In the genomic region with DNA sequence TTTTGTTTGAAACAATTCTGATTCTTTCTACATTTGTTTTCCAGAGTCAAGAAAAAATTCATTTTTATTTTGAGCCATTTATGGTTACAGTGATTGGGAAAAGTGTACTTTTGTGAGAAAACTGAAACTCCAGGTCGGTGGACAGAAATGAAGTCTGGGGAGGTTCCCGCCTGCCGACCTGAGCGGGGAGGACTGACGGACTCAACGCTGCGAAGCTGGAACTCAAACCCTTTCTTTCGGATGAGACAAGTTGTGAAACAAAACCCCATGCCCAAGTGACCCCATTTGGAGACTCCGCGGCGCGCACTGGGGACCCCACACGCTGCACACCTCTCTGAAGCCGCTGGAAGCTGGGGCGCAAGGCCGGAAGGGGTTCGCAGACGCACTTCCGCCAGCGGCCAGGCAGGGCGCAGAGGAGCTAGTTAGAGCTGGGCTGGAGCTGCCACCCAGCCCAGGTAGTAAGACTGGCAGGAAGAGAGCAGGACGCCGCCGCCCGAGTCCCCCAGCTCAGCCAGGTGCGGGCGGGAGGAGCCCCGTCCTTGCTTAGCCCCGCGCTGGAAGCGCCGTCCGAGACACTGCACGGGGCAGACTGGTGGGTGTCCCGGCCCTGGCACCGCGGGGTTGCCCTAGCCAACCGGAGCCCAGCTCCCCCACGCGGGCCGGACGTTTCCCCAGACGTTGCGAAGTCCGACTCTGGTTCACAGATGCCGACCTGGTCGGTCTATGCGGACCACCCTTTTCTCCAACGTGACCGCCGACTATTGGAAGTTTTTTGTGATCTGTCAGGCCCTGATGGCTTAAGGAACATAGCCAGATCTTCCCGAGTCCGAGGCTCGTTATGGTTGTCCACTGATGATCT, we compare ENCODE assay signal across 8 cellular contexts. TPM values are rescaled to one million over a fixed set of nuclear protein-coding genes. Genes with fewer than 3 reads are reported as not detected.
A peak's percentile ranks its signal among the peaks of the same experiment; 100 is the strongest.
DNase-seq lines count a peak whose midpoint lies in the region; ATAC-seq and TF ChIP-seq lines count a peak whose summit lies in the region.

No MANE protein-coding gene starts in this region.

- peak; percentile 55 for TF ChIP-seq CTCF in natural killer cell (IDR thresholded peaks at IDR 0.05)

- H3K9me3 Mint-ChIP-seq in activated T-helper 1 cell treated with anti-CD3 and anti-CD28 coated beads, Interleukin-12 subunit alpha, Interleukin-12 subunit beta, Interleukin-2, Interleukin-4 antibody, amounts not matched to agents 30 ng/mL and 10 ng/mL and 1 ng/mL, durations not matched to agents 14 hours and 24 hours and 36 hours = peaks cover 4% of the 10 kb centered on the region
- no peaks in the 10 kb centered on the region for H3K9me3 Mint-ChIP-seq in natural killer cell
- H3K9me3 Mint-ChIP-seq in stimulated activated naive B cell treated with anti-CD40 and anti-IgM and Interleukin-4, amounts not matched to agents 10 μg/mL and 1 μg/mL and 100 μg/mL, for 72 hours = peaks cover 0 to 3% of the 10 kb centered on the region in 2 donors

- peak overlapping the region; percentile 61 for H3K4me3 ChIP-seq in Jurkat, Clone E6-1 (ENCODE audit: low read length)

- ATAC-seq in GM21529 (IDR thresholded peaks at IDR 0.05; ENCODE audit: unreplicated experiment) (peak; percentile 99), natural killer cell (peak; percentile 99)
- peak; percentile 99 for ATAC-seq in stimulated activated naive B cell treated with anti-CD40 and anti-IgM and Interleukin-4, amounts not matched to agents 10 μg/mL and 1 μg/mL and 100 μg/mL, for 72 hours (replicated peaks)

- peaks cover 18% of the 10 kb centered on the region for H3K27me3 Mint-ChIP-seq in activated T-helper 1 cell treated with anti-CD3 and anti-CD28 coated beads, Interleukin-12 subunit alpha, Interleukin-12 subunit beta, Interleukin-2, Interleukin-4 antibody, amounts not matched to agents 30 ng/mL and 10 ng/mL and 1 ng/mL, durations not matched to agents 14 hours and 24 hours and 36 hours (ENCODE audit: insufficient read depth)
- peaks cover 22 to 30% of the 10 kb centered on the region in 2 donors for H3K27me3 Mint-ChIP-seq in natural killer cell (ENCODE audit: low read depth in 2 of 2)
- peaks cover 13 to 22% of the 10 kb centered on the region in 2 donors for H3K27me3 Mint-ChIP-seq in stimulated activated naive B cell treated with anti-CD40 and anti-IgM and Interleukin-4, amounts not matched to agents 10 μg/mL and 1 μg/mL and 100 μg/mL, for 72 hours

- DNase-seq in DMS53 treated with DMSO at 0.1 percent for 48 hours (lab: John Stamatoyannopoulos, UW; ENCODE audit: unreplicated experiment) = peak; percentile 76
- peak; percentile 62 for DNase-seq in Jurkat, Clone E6-1 (ENCODE audit: low read depth, low spot score)
- peak; percentile 75 for DNase-seq in activated T-helper 1 cell treated with anti-CD3 and anti-CD28 coated beads, Interleukin-12 subunit alpha, Interleukin-12 subunit beta, Interleukin-2, Interleukin-4 antibody, amounts not matched to agents 30 ng/mL and 10 ng/mL and 1 ng/mL, durations not matched to agents 14 hours and 24 hours and 36 hours (ENCODE audit: low spot score)
- peak; percentile 66 for DNase-seq in fibroblast of peridontal ligament (ENCODE audit: extremely low read depth)
- DNase-seq in natural killer cell = peak; percentile 78
- DNase-seq in stimulated activated naive B cell treated with anti-CD40 and anti-IgM and Interleukin-4, amounts not matched to agents 10 μg/mL and 1 μg/mL and 100 μg/mL, for 72 hours = peak; percentile 85

- peak overlapping the region; percentile 83 for H3K4me3 Mint-ChIP-seq in activated T-helper 1 cell treated with anti-CD3 and anti-CD28 coated beads, Interleukin-12 subunit alpha, Interleukin-12 subunit beta, Interleukin-2, Interleukin-4 antibody, amounts not matched to agents 30 ng/mL and 10 ng/mL and 1 ng/mL, durations not matched to agents 14 hours and 24 hours and 36 hours
- peak overlapping the region; percentile 86 for H3K4me3 Mint-ChIP-seq in natural killer cell
- H3K4me3 Mint-ChIP-seq in stimulated activated naive B cell treated with anti-CD40 and anti-IgM and Interleukin-4, amounts not matched to agents 10 μg/mL and 1 μg/mL and 100 μg/mL, for 72 hours = peak overlapping the region; percentile 93 to 97

- H3K27ac Mint-ChIP-seq in activated T-helper 1 cell treated with anti-CD3 and anti-CD28 coated beads, Interleukin-12 subunit alpha, Interleukin-12 subunit beta, Interleukin-2, Interleukin-4 antibody, amounts not matched to agents 30 ng/mL and 10 ng/mL and 1 ng/mL, durations not matched to agents 14 hours and 24 hours and 36 hours = peak overlapping the region; percentile 61
- peak overlapping the region; percentile 75 to 89 for H3K27ac Mint-ChIP-seq in natural killer cell
- H3K27ac Mint-ChIP-seq in stimulated activated naive B cell treated with anti-CD40 and anti-IgM and Interleukin-4, amounts not matched to agents 10 μg/mL and 1 μg/mL and 100 μg/mL, for 72 hours = peak overlapping the region; percentile 96

- H3K4me1 Mint-ChIP-seq in activated T-helper 1 cell treated with anti-CD3 and anti-CD28 coated beads, Interleukin-12 subunit alpha, Interleukin-12 subunit beta, Interleukin-2, Interleukin-4 antibody, amounts not matched to agents 30 ng/mL and 10 ng/mL and 1 ng/mL, durations not matched to agents 14 hours and 24 hours and 36 hours (ENCODE audit: low read depth) = peaks cover 5% of the 10 kb centered on the region
- peaks cover 11 to 12% of the 10 kb centered on the region in 2 donors for H3K4me1 Mint-ChIP-seq in natural killer cell
- peaks cover 0 to 13% of the 10 kb centered on the region in 2 donors for H3K4me1 Mint-ChIP-seq in stimulated activated naive B cell treated with anti-CD40 and anti-IgM and Interleukin-4, amounts not matched to agents 10 μg/mL and 1 μg/mL and 100 μg/mL, for 72 hours

- H3K36me3 Mint-ChIP-seq in activated T-helper 1 cell treated with anti-CD3 and anti-CD28 coated beads, Interleukin-12 subunit alpha, Interleukin-12 subunit beta, Interleukin-2, Interleukin-4 antibody, amounts not matched to agents 30 ng/mL and 10 ng/mL and 1 ng/mL, durations not matched to agents 14 hours and 24 hours and 36 hours (ENCODE audit: low read depth) = peaks cover 2% of the 10 kb centered on the region
- H3K36me3 Mint-ChIP-seq in natural killer cell = no peaks in the 10 kb centered on the region
- H3K36me3 Mint-ChIP-seq in stimulated activated naive B cell treated with anti-CD40 and anti-IgM and Interleukin-4, amounts not matched to agents 10 μg/mL and 1 μg/mL and 100 μg/mL, for 72 hours = peaks cover 4 to 9% of the 10 kb centered on the region in 2 donors

- intact Hi-C loops in activated T-helper 1 cell treated with anti-CD3 and anti-CD28 coated beads, Interleukin-12 subunit alpha, Interleukin-12 subunit beta, Interleukin-2, Interleukin-4 antibody, amounts not matched to agents 30 ng/mL and 10 ng/mL and 1 ng/mL, durations not matched to agents 14 hours and 24 hours and 36 hours (cut with micrococcal nuclease) = loop anchor here (1.0 kb wide), 5 partner anchors 20 to 252 kb away; a partner anchor contains a TSS
- intact Hi-C loops in natural killer cell (cut with micrococcal nuclease) = loop anchor here (1.0 to 5.0 kb wide), 2 partner anchors 23 to 33 kb away; no protein-coding TSS in a partner anchor

TF ChIP-seq in PFSK-1, 5 proteins besides CTCF, POLR2A, EP300 and RAD21 (continues in another document):
- TF ChIP-seq POLR2AphosphoS5 (IDR thresholded peaks at IDR 0.05; ENCODE audit: low read depth, low read length) = peak; percentile 61
- no peak for TF ChIP-seq FOXP2 (optimal IDR thresholded peaks at IDR 0.05; ENCODE audit: borderline replicate concordance, extremely low read depth, extremely low read length, insufficient read depth)

RNA-seq across cellular contexts. Expression of a gene that starts 19.8 kb away (rescaled TPM):
- polyA plus RNA-seq in Jurkat, Clone E6-1 (2012; ENCODE audit: insufficient read depth, insufficient read length) = not detected
- polyA plus RNA-seq in PFSK-1 (2012; ENCODE audit: insufficient read length, low read depth) = 4.9 TPM
- total RNA-seq in activated T-helper 1 cell treated with anti-CD3 and anti-CD28 coated beads, Interleukin-12 subunit alpha, Interleukin-12 subunit beta, Interleukin-2, Interleukin-4 antibody, amounts not matched to agents 30 ng/mL and 10 ng/mL and 1 ng/mL, durations not matched to agents 14 hours and 24 hours and 36 hours = 4.8 TPM in 2 replicates
- total RNA-seq in natural killer cell = 1 to 10 TPM; 7.7 to 9.1 (median 7.8) TPM

RNA-seq across cellular contexts. Expression of a gene that starts 24.3 kb away (rescaled TPM):
- polyA plus RNA-seq in Jurkat, Clone E6-1 (2012; ENCODE audit: insufficient read depth, insufficient read length) = not detected
- 0.13 TPM for polyA plus RNA-seq in PFSK-1 (2012; ENCODE audit: insufficient read length, low read depth)
- total RNA-seq in activated T-helper 1 cell treated with anti-CD3 and anti-CD28 coated beads, Interleukin-12 subunit alpha, Interleukin-12 subunit beta, Interleukin-2, Interleukin-4 antibody, amounts not matched to agents 30 ng/mL and 10 ng/mL and 1 ng/mL, durations not matched to agents 14 hours and 24 hours and 36 hours = 0.12 and 0.41 TPM in 2 replicates
- total RNA-seq in natural killer cell = 1 to 10 TPM in 1 of 3 donors, under 1 TPM in 2; 0.61 to 2.2 (median 0.85) TPM

RNA-seq across cellular contexts. Expression of a gene that starts 37.1 kb away (rescaled TPM):
- 13.7 TPM for polyA plus RNA-seq in Jurkat, Clone E6-1 (2012; ENCODE audit: insufficient read depth, insufficient read length)
- 7.5 TPM for polyA plus RNA-seq in PFSK-1 (2012; ENCODE audit: insufficient read length, low read depth)
- total RNA-seq in activated T-helper 1 cell treated with anti-CD3 and anti-CD28 coated beads, Interleukin-12 subunit alpha, Interleukin-12 subunit beta, Interleukin-2, Interleukin-4 antibody, amounts not matched to agents 30 ng/mL and 10 ng/mL and 1 ng/mL, durations not matched to agents 14 hours and 24 hours and 36 hours = 18.2 and 18.5 TPM in 2 replicates
- total RNA-seq in natural killer cell = 10 to 100 TPM; 38.0 to 42.5 (median 39.2) TPM

Comparison
In these comparisons a context has a peak if more than half of its experiments do, and no peak if none do; other contexts are left out.
1. Peak in every context shown above with its lines: DNase-seq, ATAC-seq and H3K4me3 ChIP-seq.